In the genomic region with DNA sequence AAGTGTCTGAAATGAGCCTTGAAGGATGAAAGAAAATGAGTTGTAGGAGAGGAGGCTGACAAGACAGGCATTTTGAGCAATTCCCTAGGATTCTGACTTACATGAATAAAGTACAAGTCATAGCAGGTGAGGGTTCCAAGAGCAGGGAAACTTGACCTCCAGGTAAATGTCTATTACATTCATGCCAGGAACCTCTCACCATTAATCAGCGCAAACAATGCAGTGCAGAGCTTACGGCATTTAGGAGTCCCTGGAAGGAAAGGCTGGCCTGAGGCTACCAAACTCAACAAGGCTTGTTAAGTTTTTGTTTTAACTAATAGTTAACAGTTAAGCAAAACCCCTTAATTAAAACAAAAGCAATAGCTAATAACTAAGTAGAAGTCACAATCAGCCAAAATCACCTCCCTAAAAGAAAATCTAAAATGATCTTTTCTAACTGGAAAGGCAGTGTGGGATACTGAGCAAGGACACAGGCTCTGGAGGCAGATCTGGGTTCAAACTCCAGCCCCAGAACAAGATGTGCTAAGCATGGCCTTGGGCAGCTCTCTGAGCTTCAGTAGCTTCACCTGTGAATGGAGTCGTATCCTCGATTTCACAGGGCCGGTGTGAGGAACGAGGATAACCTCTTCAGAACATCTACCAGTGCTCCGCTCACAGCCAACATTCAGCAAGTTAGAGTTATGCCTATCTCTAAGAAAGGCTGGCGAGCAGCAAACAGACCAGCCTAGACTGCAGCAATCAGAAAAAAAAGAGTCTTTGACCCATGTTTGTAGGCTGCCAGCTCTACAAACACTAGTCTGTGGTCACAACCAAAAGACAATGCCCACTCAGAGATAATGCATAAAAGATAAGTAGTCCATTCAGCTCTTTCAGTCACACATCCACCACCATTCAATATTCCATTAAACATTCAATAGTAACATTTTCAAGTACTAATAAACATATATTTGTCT, we compare ENCODE assay signal across 9 cellular contexts. TPM values are rescaled to one million over a fixed set of nuclear protein-coding genes. Genes with fewer than 3 reads are reported as not detected.
DNase-seq lines count a peak whose midpoint lies in the region; ATAC-seq, FAIRE-seq and TF ChIP-seq lines count a peak whose summit lies in the region.
"Had no signal": no experiment of that assay in that cellular context is flagged by ENCODE, and none has a peak within 500 bp of the region (broad histone marks: within the 10 kb centered on the region; RNA-seq: fewer than 3 reads in every experiment).

No MANE protein-coding gene starts in this region.

- no peak for TF ChIP-seq CTCF in HEK293 (tag by site-specific recombination; IDR thresholded peaks at IDR 0.05)
- TF ChIP-seq CTCF in GM12878 (IDR thresholded peaks at IDR 0.05 in 2 of 3, conservative IDR thresholded peaks at IDR 0.05 in 1 of 3; ENCODE audit: control insufficient read depth in 2 of 3, extremely low read depth in 1 of 3, insufficient read depth in 1 of 3, low read depth in 3 of 3, low read length in 3 of 3) = no peak
- no peak for TF ChIP-seq CTCF in GM10248 (IDR thresholded peaks at IDR 0.05; ENCODE audit: control extremely low read depth, extremely low read depth, low read depth, missing control alignments)

- no peak for TF ChIP-seq EP300 in GM12878 (IDR thresholded peaks at IDR 0.05; ENCODE audit: borderline replicate concordance in 1 of 2, control insufficient read depth in 1 of 2, low read depth in 2 of 2, low read length in 2 of 2)

- TF ChIP-seq POLR2A in GM12878 (IDR thresholded peaks at IDR 0.05; ENCODE audit: low read depth, low read length) = no peak

- H3K23ac ChIP-seq in mesenchymal stem cell (ENCODE audit: low read length in 2 of 2) = peak overlapping the region in 1 of 2 experiments; percentile 59

- no peak overlapping the region for H3K4ac ChIP-seq in mesenchymal stem cell (ENCODE audit: low read depth in 1 of 2, low read length in 2 of 2)

- no peak overlapping the region for H4K8ac ChIP-seq in mesenchymal stem cell (ENCODE audit: low read length)

- H3K79me2 ChIP-seq in GM12878 (ENCODE audit: control insufficient read depth, insufficient read depth, low read length) = peaks cover 83% of the 10 kb centered on the region

- CTCF ChIA-PET in HEK293 (lab: Yijun Ruan, JAX) = interaction anchor here (0.6 to 1.7 kb wide), 4 partner anchors 14 to 263 kb away, joined by 3 to 7 read pairs (median 4); no protein-coding TSS in a partner anchor
- CTCF ChIA-PET in GM12878 (lab: Yijun Ruan, JAX) = interaction anchor here (0.8 to 1.8 kb wide), 6 partner anchors 10 to 34 kb away, joined by 3 to 6 read pairs (median 6); no protein-coding TSS in a partner anchor
- CTCF ChIA-PET in GM10248 (lab: Yijun Ruan, JAX) = interaction anchor here (0.8 to 3.2 kb wide), 13 partner anchors 9 to 116 kb away, joined by 3 to 11 read pairs (median 4); a partner anchor contains a TSS

- H3K36me3 ChIP-seq in HEK293 (ENCODE audit: control insufficient read depth in 2 of 2, insufficient read depth in 1 of 2, low read length in 2 of 2) (no peaks in the 10 kb centered on the region; a peak in 1 of 3 replicates), GM12878 (ENCODE audit: control insufficient read depth in 2 of 2, insufficient read depth in 2 of 2, low read length in 1 of 2) (peaks cover 0 to 3% of the 10 kb centered on the region in 2 experiments; a peak in 2 of 4 replicates), mesenchymal stem cell (ENCODE audit: control insufficient read depth in 1 of 2, insufficient read depth in 2 of 2, low read depth in 1 of 2, low read length in 2 of 2) (no peaks in the 10 kb centered on the region)

- H2AFZ ChIP-seq in GM12878 (ENCODE audit: control insufficient read depth, low read depth, low read length) (no peak overlapping the region), mesenchymal stem cell (ENCODE audit: low read depth, low read length) (no peak overlapping the region)

- H3K9ac ChIP-seq in GM12878 (ENCODE audit: control insufficient read depth, insufficient read depth, low read length) = no peak overlapping the region
- no peak overlapping the region for H3K9ac ChIP-seq in mesenchymal stem cell (ENCODE audit: low read length)

- SMC1A ChIA-PET in GM12878 (lab: Charles Lee; ENCODE audit: uncharacterized antibody, unreplicated experiment) = interaction anchor here (0.7 to 10.8 kb wide), 14 partner anchors 9 to 161 kb away, joined by 3 to 187 read pairs (median 4); no protein-coding TSS in a partner anchor

- in situ Hi-C loops in GM12878 (cut with MboI) = no loop called here

- peak overlapping the region in 1 of 2 experiments; percentile 35 for H3K14ac ChIP-seq in mesenchymal stem cell (ENCODE audit: low read length in 2 of 2)

- ATAC-seq in GM12878 (peak; percentile 8; the same call in 2 of the 3 replicates), GM21529 (IDR thresholded peaks at IDR 0.05; ENCODE audit: unreplicated experiment) (no peak), GM19467 (IDR thresholded peaks at IDR 0.05; ENCODE audit: unreplicated experiment) (no peak)

- RAD21 ChIA-PET in GM12878 (lab: Charles Lee; ENCODE audit: unreplicated experiment) = interaction anchor here (1.1 to 2.6 kb wide), 6 partner anchors 10 to 53 kb away, joined by 3 to 15 read pairs (median 6); no protein-coding TSS in a partner anchor

- H3K4me1 ChIP-seq in HEK293 (ENCODE audit: control insufficient read depth, insufficient read depth, low read length) (peaks cover 13% of the 10 kb centered on the region), GM12878 (ENCODE audit: control insufficient read depth, insufficient read depth, low read length) (peaks cover 20% of the 10 kb centered on the region; the same call in 1 of the 2 replicates), mesenchymal stem cell (ENCODE audit: control insufficient read depth, insufficient read depth, low read depth, low read length) (peaks cover 9% of the 10 kb centered on the region)

- no peak overlapping the region for H2BK12ac ChIP-seq in mesenchymal stem cell (ENCODE audit: low read length in 2 of 2)

- H2BK120ac ChIP-seq in mesenchymal stem cell (ENCODE audit: low read depth, low read length) = no peak overlapping the region

- intact Hi-C loops in GM12878 (cut with micrococcal nuclease; ENCODE audit: unreplicated experiment) = no loop called here

- peak overlapping the region; percentile 35 for H2AK5ac ChIP-seq in mesenchymal stem cell (ENCODE audit: low read length, severe bottlenecking)

- POLR2A ChIA-PET in HEK293 (lab: Yijun Ruan, JAX) (interaction anchor here (1.8 kb wide), 1 partner anchor 48 kb away, joined by 5 read pairs; a partner anchor contains a TSS), GM12878 (lab: Charles Lee) (interaction anchor here (0.6 to 2.7 kb wide), 10 partner anchors 8 to 1011 kb away, joined by 3 to 16 read pairs (median 5); no protein-coding TSS in a partner anchor), GM10248 (lab: Yijun Ruan, JAX) (no interaction called here)

- no TSS peak for BruUV-seq in GM12878 (replicated peaks; lab: Mats Ljungman, UMichigan)

- H3K4me2 ChIP-seq in GM12878 (ENCODE audit: control insufficient read depth, insufficient read depth) (no peak overlapping the region), mesenchymal stem cell (ENCODE audit: low read length, poor library complexity, severe bottlenecking) (no peak overlapping the region)

- H3K4me3 ChIP-seq in HEK293 (ENCODE audit: low read depth, low read length) (no peak overlapping the region), GM12878 (no peak overlapping the region), mesenchymal stem cell (ENCODE audit: insufficient read depth in 1 of 2, low read depth in 1 of 2, low read length in 2 of 2) (no peak overlapping the region)

- H3K27ac ChIP-seq in HEK293 (ENCODE audit: extremely low read depth, low read depth, low read length) = no peak overlapping the region
- peak overlapping the region; percentile 4; the same call in 1 of the 2 replicates for H3K27ac ChIP-seq in GM12878 (ENCODE audit: control insufficient read depth, insufficient read depth)
- no peak overlapping the region for H3K27ac ChIP-seq in mesenchymal stem cell (ENCODE audit: low read length, poor library complexity, severe bottlenecking)

- no peak for FAIRE-seq in GM12878 (lab: Jason Lieb, UNC)

- 97% methylated on average over 8 of the region's 8 CpGs for WGBS in GM12878 (ENCODE audit: insufficient coverage, insufficient replicate concordance, low lambda C conversion rate, missing lambda C conversion rate)
- 93% methylated on average over 7 of the region's 8 CpGs for WGBS in mesenchymal stem cell

- H4K20me1 ChIP-seq in GM12878 (ENCODE audit: control insufficient read depth, insufficient read depth) = 0 out of 2 replicates have a peak, but pooled peaks cover 8% of the 10 kb centered on the region

- peak; percentile 62 for DNase-seq in Ammon's horn (ENCODE audit: low spot score)
- DNase-seq in GM12878 (ENCODE audit: low read depth, low spot score) = no peak
- DNase-seq in mesenchymal stem cell = no peak
- no peak for DNase-seq in COR-L47 (lab: John Stamatoyannopoulos, UW)
- no peak for DNase-seq in GM10248 (ENCODE audit: extremely low spot score)
- DNase-seq: GOT3 had no signal

- H2BK15ac ChIP-seq in mesenchymal stem cell (ENCODE audit: low read depth, poor library complexity, severe bottlenecking) = no peak overlapping the region

- peaks cover 29% of the 10 kb centered on the region for H3K79me1 ChIP-seq in mesenchymal stem cell (replicated peaks; ENCODE audit: low read length, poor library complexity, severe bottlenecking)

- no peak overlapping the region for H2BK5ac ChIP-seq in mesenchymal stem cell (ENCODE audit: low read depth, low read length, poor library complexity, severe bottlenecking)

- no peaks in the 10 kb centered on the region for H3K27me3 ChIP-seq in GM12878 (replicated peaks in 1 of 2; ENCODE audit: control insufficient read depth in 2 of 2, insufficient read depth in 2 of 2, low read length in 1 of 2)
- no peaks in the 10 kb centered on the region for H3K27me3 ChIP-seq in mesenchymal stem cell (ENCODE audit: control insufficient read depth in 1 of 2, insufficient read depth in 1 of 2, low read length in 2 of 2)

- H3K18ac ChIP-seq in mesenchymal stem cell (ENCODE audit: low read depth in 1 of 2, low read length in 2 of 2) = peak overlapping the region in 1 of 2 experiments; percentile 66

- no peaks in the 10 kb centered on the region; the same call in 1 of the 2 replicates for H3K9me3 ChIP-seq in HEK293 (ENCODE audit: control insufficient read depth, insufficient read depth, low read depth, low read length)
- H3K9me3 ChIP-seq in GM12878 (replicated peaks; ENCODE audit: control insufficient read depth, insufficient read depth, low read length) = no peaks in the 10 kb centered on the region; the same call in 1 of the 3 replicates
- peaks cover 8% of the 10 kb centered on the region for H3K9me3 ChIP-seq in mesenchymal stem cell (ENCODE audit: control insufficient read depth, low read length)

- no peak for TF ChIP-seq RAD21 in GM12878 (IDR thresholded peaks at IDR 0.05; ENCODE audit: insufficient read depth, low read depth, low read length)

- no peak overlapping the region for H4K91ac ChIP-seq in mesenchymal stem cell (ENCODE audit: low read length)

RNA-seq across cellular contexts. Expression of a gene that starts 16.9 kb away (rescaled TPM):
- 97.8 and 98.0 TPM in 2 replicates for total RNA-seq in GM12878 (2013; cell fraction: nucleolus; rRNA removed)
- total RNA-seq in GM12878 (2014; rRNA removed) (8.3 and 9.1 TPM in 2 replicates), GM12878 (2014; rRNA removed; fragmentation: Illumina TruSeq; extraction: Trizol) (13.4 and 13.9 TPM in 2 replicates), GM12878 (2021) (31.0 and 31.4 TPM in 2 replicates)
- 16.5 TPM for polyA plus RNA-seq in GM12878 (2011; ENCODE audit: low read depth)
- polyA plus RNA-seq in GM12878 (2011; rRNA removed) (69.6 and 89.2 TPM in 2 replicates), GM12878 (2014; fragmentation: Illumina TruSeq; extraction: Trizol) (29.8 and 37.9 TPM in 2 replicates), GM12878 (2014; fragmentation: Nextera tagmentation; extraction: Ambion mirVana) (1 to 10 TPM; 5.0 to 8.9 TPM), GM12878 (2014; rRNA removed) (24.8 and 25.9 TPM in 2 replicates), GM12878 (2016; fragmentation: Nextera tagmentation; extraction: Ambion mirVana) (10 to 100 TPM in 1 of 2 experiments, 1 to 10 TPM in 1; 4.0 to 11.3 TPM)
- 26.8 and 32.6 TPM in 2 replicates for polyA plus RNA-seq in GM12878 (2011; cell fraction: cytosol; rRNA removed)
- 36.0 and 57.5 TPM in 2 replicates for polyA plus RNA-seq in GM12878 (2011; cell fraction: nucleus; rRNA removed)
- polyA plus RNA-seq in GM12878 (2012) = 24.9 and 34.0 TPM in 2 replicates
- 80.9 and 102 TPM in 2 replicates for polyA minus RNA-seq in GM12878 (2011; rRNA and poly(A)+ RNA removed)
- polyA minus RNA-seq in GM12878 (2011; cell fraction: cytosol; rRNA and poly(A)+ RNA removed) = 29.1 and 29.5 TPM in 2 replicates
- polyA minus RNA-seq in GM12878 (2011; cell fraction: nucleus; rRNA and poly(A)+ RNA removed) = 34.9 and 43.1 TPM in 2 replicates
- polyA plus RNA-seq in mesenchymal stem cell (2013, experiment 1 of 2) = 14.0 TPM
- 14.8 TPM for polyA plus RNA-seq in mesenchymal stem cell (2013, experiment 2 of 2)

RNA-seq across cellular contexts. Expression of a gene that starts 47.7 kb away (rescaled TPM):
- 34.3 and 34.6 TPM in 2 replicates for total RNA-seq in GM12878 (2013; cell fraction: nucleolus; rRNA removed)
- total RNA-seq in GM12878 (2014; rRNA removed) (15.3 and 15.6 TPM in 2 replicates), GM12878 (2014; rRNA removed; fragmentation: Illumina TruSeq; extraction: Trizol) (15.3 and 16.6 TPM in 2 replicates), GM12878 (2021) (11.5 and 13.8 TPM in 2 replicates)
- polyA plus RNA-seq in GM12878 (2011; ENCODE audit: low read depth) = 27.3 TPM
- polyA plus RNA-seq in GM12878 (2011; rRNA removed) (16.7 and 18.6 TPM in 2 replicates), GM12878 (2014; fragmentation: Illumina TruSeq; extraction: Trizol) (12.9 and 21.2 TPM in 2 replicates), GM12878 (2014; fragmentation: Nextera tagmentation; extraction: Ambion mirVana) (10 to 100 TPM in 1 of 2 experiments, 1 to 10 TPM in 1; 8.8 to 10.2 TPM), GM12878 (2014; rRNA removed) (15.4 and 20.3 TPM in 2 replicates), GM12878 (2016; fragmentation: Nextera tagmentation; extraction: Ambion mirVana) (10 to 100 TPM; 16.7 to 23.5 TPM)
- polyA plus RNA-seq in GM12878 (2011; cell fraction: cytosol; rRNA removed) = 5.9 and 7.3 TPM in 2 replicates
- 19.5 and 23.1 TPM in 2 replicates for polyA plus RNA-seq in GM12878 (2011; cell fraction: nucleus; rRNA removed)
- 12.8 and 15.4 TPM in 2 replicates for polyA plus RNA-seq in GM12878 (2012)
- 7.3 and 14.8 TPM in 2 replicates for polyA minus RNA-seq in GM12878 (2011; rRNA and poly(A)+ RNA removed)
- polyA minus RNA-seq in GM12878 (2011; cell fraction: cytosol; rRNA and poly(A)+ RNA removed) = 2.4 and 3.9 TPM in 2 replicates
- polyA minus RNA-seq in GM12878 (2011; cell fraction: nucleus; rRNA and poly(A)+ RNA removed) = 9.6 and 11.4 TPM in 2 replicates
- 58.1 TPM for polyA plus RNA-seq in mesenchymal stem cell (2013, experiment 1 of 2)
- 60.5 TPM for polyA plus RNA-seq in mesenchymal stem cell (2013, experiment 2 of 2)
